17 cellular contexts compared by ENCODE assay signal in the genomic region with DNA sequence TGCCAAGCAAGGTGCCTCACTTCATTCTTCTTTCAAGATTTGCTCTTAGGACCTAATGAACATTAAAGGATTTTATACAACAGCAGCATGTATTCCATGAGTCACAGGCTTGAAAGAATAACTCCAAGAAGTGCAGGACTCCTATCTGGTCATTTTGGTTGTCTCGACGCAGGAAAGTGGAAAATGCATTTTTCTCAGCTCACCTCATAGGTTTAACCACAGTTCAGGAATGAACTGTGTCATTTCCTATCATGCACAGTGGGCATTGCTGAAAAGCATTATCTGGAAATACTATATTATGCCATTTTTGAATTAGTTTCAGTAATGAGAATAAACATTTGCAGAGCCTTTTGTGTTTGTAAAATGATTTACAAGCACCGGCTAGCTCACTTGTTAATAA.
DNase-seq lines count a peak whose midpoint lies in the region; ATAC-seq, FAIRE-seq and TF ChIP-seq lines count a peak whose summit lies in the region.
"Had no signal": no experiment of that assay in that cellular context is flagged by ENCODE, and none has a peak within 500 bp of the region (broad histone marks: within the 10 kb centered on the region; RNA-seq: fewer than 3 reads in every experiment).

No MANE protein-coding gene starts in this region.

- H3K36me3 ChIP-seq in endothelial cell of umbilical vein (ENCODE audit: control insufficient read depth in 2 of 2, extremely low read depth in 1 of 2, insufficient read depth in 2 of 2, low read length in 2 of 2) (no peaks in the 10 kb centered on the region), osteoblast (ENCODE audit: insufficient read depth, low read length) (no peaks in the 10 kb centered on the region)

- dilution Hi-C loops in endothelial cell of umbilical vein (cut with MboI; ENCODE audit: extremely low pct_ligation_motif_present, low sequenced_read_pairs): no loop called here

- ATAC-seq in GM21381 (IDR thresholded peaks at IDR 0.05; ENCODE audit: unreplicated experiment): no peak
- ATAC-seq: K562; naive thymus-derived CD4-positive, alpha-beta T cell had no signal

- no peak for TF ChIP-seq POLR2A in endothelial cell of umbilical vein (IDR thresholded peaks at IDR 0.05; ENCODE audit: low read depth, low read length)

- CTCF ChIA-PET in endothelial cell of umbilical vein (lab: Charles Lee): no interaction called here

- H2AFZ ChIP-seq in endothelial cell of umbilical vein (ENCODE audit: low read depth, low read length) (peak overlapping the region; percentile 16), osteoblast (ENCODE audit: low read length) (no peak overlapping the region)

- H3K27me3 ChIP-seq in endothelial cell of umbilical vein (ENCODE audit: control insufficient read depth in 2 of 2, insufficient read depth in 2 of 2, low read length in 2 of 2): no peaks in the 10 kb centered on the region
- H3K27me3 ChIP-seq in osteoblast (ENCODE audit: insufficient read depth, low read length): no peaks in the 10 kb centered on the region
- H3K27me3 ChIP-seq: dorsolateral prefrontal cortex had no signal

- H4K20me1 ChIP-seq in endothelial cell of umbilical vein (replicated peaks; ENCODE audit: control insufficient read depth, extremely low read depth, insufficient read depth, low read length): no peaks in the 10 kb centered on the region
- no peaks in the 10 kb centered on the region for H4K20me1 ChIP-seq in osteoblast (ENCODE audit: insufficient read depth, low read length)

- H3K4me3 ChIP-seq in endothelial cell of umbilical vein (replicated peaks in 1 of 3; ENCODE audit: insufficient read depth in 1 of 3, low read depth in 1 of 3, low read length in 3 of 3) (peak overlapping the region in 2 of 3 experiments; percentile 3 to 30), osteoblast (ENCODE audit: insufficient read depth, low read length) (no peak overlapping the region)
- H3K4me3 ChIP-seq: dorsolateral prefrontal cortex, K562, SK-N-MC had no signal

- POLR2A ChIA-PET in endothelial cell of umbilical vein (lab: Charles Lee): no interaction called here

- no peak for TF ChIP-seq CTCF in endothelial cell of umbilical vein (IDR thresholded peaks at IDR 0.05; ENCODE audit: extremely low read depth in 1 of 2, insufficient read depth in 1 of 2, low read depth in 1 of 2, low read length in 2 of 2)
- TF ChIP-seq CTCF in osteoblast (IDR thresholded peaks at IDR 0.05; ENCODE audit: extremely low read depth, low read depth, low read length): no peak

- H3K4me2 ChIP-seq in endothelial cell of umbilical vein (ENCODE audit: insufficient read depth, low read length) (peak overlapping the region; percentile 80), osteoblast (ENCODE audit: insufficient read depth, low read length) (peak overlapping the region; percentile 54)

- intact Hi-C loops in endothelial cell of umbilical vein (cut with micrococcal nuclease): loop anchor here (1.0 to 5.0 kb wide), 4 partner anchors 9 to 579 kb away; a partner anchor contains a TSS

- peaks cover 38% of the 10 kb centered on the region for H3K4me1 ChIP-seq in endothelial cell of umbilical vein (ENCODE audit: control insufficient read depth, extremely low read depth, insufficient read depth, low read length)
- peaks cover 16% of the 10 kb centered on the region for H3K4me1 ChIP-seq in osteoblast (ENCODE audit: insufficient read depth, low read length)

- DNase-seq in EL (peak; percentile 90), RPMI7951 (ENCODE audit: low read depth) (peak; percentile 4), endothelial cell of umbilical vein (ENCODE audit: low read depth, low spot score) (peak; percentile 76), osteoblast (ENCODE audit: insufficient read length, low spot score, missing footprints) (peak; percentile 48), NCI-H1092 treated with DMSO at 0.1 percent for 48 hours (lab: John Stamatoyannopoulos, UW) (no peak), RPMI8226 (no peak), SW480 (ENCODE audit: low spot score) (no peak)
- DNase-seq: activated CD8-positive, alpha-beta memory T cell treated with anti-CD3 and anti-CD28 coated beads, Interleukin-2, amount 50 U/mL, for 48 hours; CD8-positive, alpha-beta memory T cell; dorsolateral prefrontal cortex; naive thymus-derived CD4-positive, alpha-beta T cell; NCI-H187 treated with DMSO at 0.1 percent for 48 hours; NCI-H774; right cardiac atrium had no signal

- H3K27ac ChIP-seq in endothelial cell of umbilical vein (ENCODE audit: insufficient read depth, low read depth, low read length) (peak overlapping the region; percentile 14), osteoblast (ENCODE audit: low read depth, low read length) (peak overlapping the region; percentile 54)
- H3K27ac ChIP-seq: dorsolateral prefrontal cortex, SK-N-MC had no signal

- no TSS peak for BruUV-seq in endothelial cell of umbilical vein (replicated peaks; lab: Mats Ljungman, UMichigan)

- peak; percentile 92 for FAIRE-seq in endothelial cell of umbilical vein (lab: Jason Lieb, UNC)
- FAIRE-seq: K562 had no signal

- H3K9ac ChIP-seq in endothelial cell of umbilical vein (replicated peaks; ENCODE audit: extremely low read depth, insufficient read depth, low read length): peak overlapping the region; percentile 22

- H3K79me2 ChIP-seq in endothelial cell of umbilical vein (ENCODE audit: control insufficient read depth, insufficient read depth, low read length): no peaks in the 10 kb centered on the region
- H3K79me2 ChIP-seq in osteoblast (ENCODE audit: insufficient read depth, low read length): no peaks in the 10 kb centered on the region

- no peaks in the 10 kb centered on the region for H3K9me1 ChIP-seq in endothelial cell of umbilical vein (replicated peaks; ENCODE audit: control insufficient read depth, extremely low read depth, insufficient read depth, low read length)

- H3K9me3 ChIP-seq in endothelial cell of umbilical vein (replicated peaks; ENCODE audit: control insufficient read depth, insufficient read depth, low read length) (no peaks in the 10 kb centered on the region), osteoblast (ENCODE audit: low read depth, low read length) (no peaks in the 10 kb centered on the region)

TF ChIP-seq in endothelial cell of umbilical vein, 7 proteins besides CTCF, POLR2A, EP300 and RAD21:
- peak; percentile 80 for TF ChIP-seq FOS (IDR thresholded peaks at IDR 0.05; ENCODE audit: borderline replicate concordance, insufficient read depth, low read length)
- TF ChIP-seq EZH2 (IDR thresholded peaks at IDR 0.05; ENCODE audit: borderline replicate concordance, low read depth, low read length, severe bottlenecking): no peak
- peak; percentile 63 for TF ChIP-seq JUN (IDR thresholded peaks at IDR 0.05; ENCODE audit: borderline replicate concordance, insufficient read depth, insufficient read length, low read depth)
- TF ChIP-seq POLR2AphosphoS5 (IDR thresholded peaks at IDR 0.05; ENCODE audit: insufficient read depth, low read depth, low read length): peak; percentile 19
- TF ChIP-seq MYC (IDR thresholded peaks at IDR 0.05; ENCODE audit: low read depth, low read length): no peak
- TF ChIP-seq, protein P1, sequence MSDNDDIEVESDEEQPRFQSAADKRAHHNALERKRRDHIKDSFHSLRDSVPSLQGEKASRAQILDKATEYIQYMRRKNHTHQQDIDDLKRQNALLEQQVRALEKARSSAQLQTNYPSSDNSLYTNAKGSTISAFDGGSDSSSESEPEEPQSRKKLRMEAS (IDR thresholded peaks at IDR 0.05; ENCODE audit: insufficient read depth, insufficient read length): no peak
- peak; percentile 20 for TF ChIP-seq GATA2 (IDR thresholded peaks at IDR 0.05; ENCODE audit: insufficient read depth, insufficient read length, low read depth, low read length)

Comparison
In these comparisons a context has a peak if more than half of its experiments do, and no peak if none do; other contexts are left out.
1. DNase-seq: peak in EL (single experiment), RPMI7951 (single experiment), endothelial cell of umbilical vein (single experiment) and osteoblast (single experiment); none in NCI-H1092 treated with DMSO at 0.1 percent for 48 hours (single experiment), RPMI8226 (single experiment) and SW480 (single experiment).